In genomic region chrX:19372170-19373033, GRCh38 we compare ENCODE assay signal across 8 cellular contexts. TPM values are rescaled to one million over a fixed set of nuclear protein-coding genes. Genes with fewer than 3 reads are reported as not detected.
A peak's percentile ranks its signal among the peaks of the same experiment; 100 is the strongest.
DNase-seq lines count a peak whose midpoint lies in the region; ATAC-seq, FAIRE-seq and TF ChIP-seq lines count a peak whose summit lies in the region.

No MANE protein-coding gene starts in this region.

- dilution Hi-C loops in endothelial cell of umbilical vein (cut with MboI; ENCODE audit: extremely low pct_ligation_motif_present, low sequenced_read_pairs), result no loop called here

- H3K9me3 ChIP-seq in endothelial cell of umbilical vein (replicated peaks; ENCODE audit: control insufficient read depth, insufficient read depth, low read length) (no peaks in the 10 kb centered on the region), mononuclear cell (ENCODE audit: low read depth, low read length) (no peaks in the 10 kb centered on the region)

- no peaks in the 10 kb centered on the region for H3K9me1 ChIP-seq in endothelial cell of umbilical vein (replicated peaks; ENCODE audit: control insufficient read depth, extremely low read depth, insufficient read depth, low read length)

- peak overlapping the region; percentile 13 for H3K9ac ChIP-seq in endothelial cell of umbilical vein (replicated peaks; ENCODE audit: extremely low read depth, insufficient read depth, low read length)

- peak overlapping the region; percentile 82 for H3K4me2 ChIP-seq in endothelial cell of umbilical vein (ENCODE audit: insufficient read depth, low read length)

- no peaks in the 10 kb centered on the region for H3K79me2 ChIP-seq in endothelial cell of umbilical vein (ENCODE audit: control insufficient read depth, insufficient read depth, low read length)

- CTCF ChIA-PET in endothelial cell of umbilical vein (lab: Charles Lee), result interaction anchor here (0.7 to 3.5 kb wide), 16 partner anchors 10 to 695 kb away, joined by 3 to 43 read pairs (median 4); partner anchors contain the start of gene MAP3K15

- intact Hi-C loops in endothelial cell of umbilical vein (cut with micrococcal nuclease), result loop anchor here (1.0 to 2.0 kb wide), 4 partner anchors 163 to 694 kb away; partner anchors contain the start of gene BCLAF3

- DNase-seq in NCI-H82 treated with DMSO at 0.1 percent for 48 hours (lab: John Stamatoyannopoulos, UW; ENCODE audit: unreplicated experiment), result peak; percentile 75
- DNase-seq in activated CD8-positive, alpha-beta memory T cell treated with anti-CD3 and anti-CD28 coated beads, Interleukin-2, amount 50 U/mL, for 24 hours (ENCODE audit: extremely low read depth), result peak; percentile 17
- DNase-seq in endothelial cell of umbilical vein (ENCODE audit: low read depth, low spot score), result peak; percentile 75
- DNase-seq in stimulated activated CD8-positive, alpha-beta memory T cell treated with anti-CD3 and anti-CD28 coated beads, Interleukin-2, amount 100 ng/mL, for 1 hour (ENCODE audit: low read depth in 2 of 2), result peak; percentile 20 to 35

- POLR2A ChIA-PET in endothelial cell of umbilical vein (lab: Charles Lee), result interaction anchor here (1.0 kb wide), 1 partner anchor 163 kb away, joined by 3 read pairs; no protein-coding TSS in a partner anchor

- H3K27me3 ChIP-seq in endothelial cell of umbilical vein (ENCODE audit: control insufficient read depth in 2 of 2, insufficient read depth in 2 of 2, low read length in 2 of 2) (no peaks in the 10 kb centered on the region), mononuclear cell (ENCODE audit: insufficient read depth, low read length) (no peaks in the 10 kb centered on the region)

- no peaks in the 10 kb centered on the region for H3K36me3 ChIP-seq in endothelial cell of umbilical vein (ENCODE audit: control insufficient read depth in 2 of 2, extremely low read depth in 1 of 2, insufficient read depth in 2 of 2, low read length in 2 of 2)

- BruUV-seq in endothelial cell of umbilical vein (replicated peaks; lab: Mats Ljungman, UMichigan), result no TSS peak

- H3K4me3 ChIP-seq in GM12875 (ENCODE audit: low read depth, low read length), result peak overlapping the region; percentile 14
- H3K4me3 ChIP-seq in endothelial cell of umbilical vein (replicated peaks in 1 of 3; ENCODE audit: insufficient read depth in 1 of 3, low read depth in 1 of 3, low read length in 3 of 3), result peak overlapping the region in 2 of 3 experiments; percentile 36 to 50
- peak overlapping the region; percentile 18 for H3K4me3 ChIP-seq in mononuclear cell (ENCODE audit: low read length)

- peak overlapping the region; percentile 96 for H2AFZ ChIP-seq in endothelial cell of umbilical vein (ENCODE audit: low read depth, low read length)

- TF ChIP-seq CTCF in 22Rv1 (IDR thresholded peaks at IDR 0.05) (peak; percentile 79), GM12875 (IDR thresholded peaks at IDR 0.05; ENCODE audit: borderline replicate concordance, insufficient read depth, low read depth, low read length) (peak; percentile 67), endothelial cell of umbilical vein (IDR thresholded peaks at IDR 0.05; ENCODE audit: extremely low read depth in 1 of 2, insufficient read depth in 1 of 2, low read depth in 1 of 2, low read length in 2 of 2) (peak; percentile 62 to 66)

- TF ChIP-seq POLR2A in endothelial cell of umbilical vein (IDR thresholded peaks at IDR 0.05; ENCODE audit: low read depth, low read length), result no peak

- peak; percentile 86 for ATAC-seq in HG03175 (IDR thresholded peaks at IDR 0.05; ENCODE audit: unreplicated experiment)

- H3K4me1 ChIP-seq in endothelial cell of umbilical vein (ENCODE audit: control insufficient read depth, extremely low read depth, insufficient read depth, low read length), result no peaks in the 10 kb centered on the region
- peaks cover 4% of the 10 kb centered on the region for H3K4me1 ChIP-seq in mononuclear cell (ENCODE audit: insufficient read depth, low read length)

- H4K20me1 ChIP-seq in endothelial cell of umbilical vein (replicated peaks; ENCODE audit: control insufficient read depth, extremely low read depth, insufficient read depth, low read length), result no peaks in the 10 kb centered on the region

- FAIRE-seq in endothelial cell of umbilical vein (lab: Jason Lieb, UNC), result peak; percentile 87

- H3K27ac ChIP-seq in 22Rv1 (peak overlapping the region; percentile 35; the same call in 1 of the 2 replicates), endothelial cell of umbilical vein (ENCODE audit: insufficient read depth, low read depth, low read length) (no peak overlapping the region)

TF ChIP-seq in endothelial cell of umbilical vein, 7 proteins besides CTCF, POLR2A, EP300 and RAD21:
- TF ChIP-seq EZH2 (IDR thresholded peaks at IDR 0.05; ENCODE audit: borderline replicate concordance, low read depth, low read length, severe bottlenecking), result no peak
- no peak for TF ChIP-seq GATA2 (IDR thresholded peaks at IDR 0.05; ENCODE audit: insufficient read depth, insufficient read length, low read depth, low read length)
- TF ChIP-seq MAX (IDR thresholded peaks at IDR 0.05; ENCODE audit: insufficient read depth, insufficient read length), result no peak
- no peak for TF ChIP-seq POLR2AphosphoS5 (IDR thresholded peaks at IDR 0.05; ENCODE audit: insufficient read depth, low read depth, low read length)
- TF ChIP-seq MYC (IDR thresholded peaks at IDR 0.05; ENCODE audit: low read depth, low read length), result no peak
- no peak for TF ChIP-seq FOS (IDR thresholded peaks at IDR 0.05; ENCODE audit: borderline replicate concordance, insufficient read depth, low read length)
- no peak for TF ChIP-seq JUN (IDR thresholded peaks at IDR 0.05; ENCODE audit: borderline replicate concordance, insufficient read depth, insufficient read length, low read depth)
TF ChIP-seq in endothelial cell of umbilical vein: peak in this region for 0.

RNA-seq across cellular contexts. Expression of gene PDHA1, which starts 28.7 kb away (rescaled TPM):
- total RNA-seq in endothelial cell of umbilical vein (138 and 162 TPM in 2 replicates), mononuclear cell (20.9 TPM)
- polyA plus RNA-seq in endothelial cell of umbilical vein, result 50.5 and 76.8 TPM in 2 replicates
- 118 and 135 TPM in 2 replicates for polyA plus RNA-seq in endothelial cell of umbilical vein (2011; cell fraction: cytosol; rRNA removed)
- 147 and 194 TPM in 2 replicates for polyA plus RNA-seq in endothelial cell of umbilical vein (2011; cell fraction: nucleus; rRNA removed)
- polyA plus RNA-seq in endothelial cell of umbilical vein (2012), result 133 and 163 TPM in 2 replicates
- 77.3 and 96.4 TPM in 2 replicates for polyA minus RNA-seq in endothelial cell of umbilical vein
- polyA minus RNA-seq in endothelial cell of umbilical vein (2011; cell fraction: cytosol; rRNA and poly(A)+ RNA removed), result 141 TPM
- polyA minus RNA-seq in endothelial cell of umbilical vein (2011; cell fraction: nucleus; rRNA and poly(A)+ RNA removed), result 24.1 and 28.7 TPM in 2 replicates

Comparison
In these comparisons a context has a peak if more than half of its experiments do, and no peak if none do; other contexts are left out.
1. DNase-seq: peak in every context shown above with its lines; median percentile 75 in NCI-H82 treated with DMSO at 0.1 percent for 48 hours; 75 in endothelial cell of umbilical vein; 28 in stimulated activated CD8-positive, alpha-beta memory T cell treated with anti-CD3 and anti-CD28 coated beads, Interleukin-2, amount 100 ng/mL, for 1 hour; 17 in activated CD8-positive, alpha-beta memory T cell treated with anti-CD3 and anti-CD28 coated beads, Interleukin-2, amount 50 U/mL, for 24 hours.